12 cellular contexts compared by ENCODE assay signal in the genomic region with DNA sequence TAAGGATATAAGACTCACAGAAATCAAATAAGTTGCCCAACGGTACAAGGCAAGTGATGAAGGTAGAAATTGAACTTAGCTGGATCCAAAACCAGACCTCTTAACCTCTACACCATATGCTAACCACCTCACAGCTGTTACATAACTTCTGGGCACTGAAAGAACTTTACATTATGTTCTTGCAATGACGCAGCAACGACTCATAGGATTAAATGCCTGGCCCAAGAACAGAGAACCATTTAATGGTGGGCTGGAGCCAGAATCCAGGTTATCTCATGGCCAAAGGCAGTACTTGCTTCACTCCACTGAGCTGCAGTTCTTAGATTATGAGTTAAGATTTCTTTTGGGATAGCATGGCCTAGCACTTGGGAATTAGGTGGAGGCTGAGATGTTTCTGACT. TPM values are rescaled to one million over a fixed set of nuclear protein-coding genes. Genes with fewer than 3 reads are reported as not detected.
DNase-seq lines count a peak whose midpoint lies in the region; ATAC-seq and TF ChIP-seq lines count a peak whose summit lies in the region.
"Had no signal": no experiment of that assay in that cellular context is flagged by ENCODE, and none has a peak within 500 bp of the region (broad histone marks: within the 10 kb centered on the region; RNA-seq: fewer than 3 reads in every experiment).

No MANE protein-coding gene starts in this region.

- in situ Hi-C loops in astrocyte of the spinal cord (cut with HindIII; ENCODE audit: low sequenced_read_pairs) = no loop called here

- CTCF ChIA-PET in activated CD8-positive, alpha-beta memory T cell treated with anti-CD3 and anti-CD28 coated beads, Interleukin-2, amount 10 ng/mL, durations not matched to agents 7 days and 5 days (lab: Charles Lee) = interaction anchor here (1.8 kb wide), 1 partner anchor 57 kb away, joined by 5 read pairs; no protein-coding TSS in a partner anchor

- TF ChIP-seq CTCF in astrocyte of the spinal cord (IDR thresholded peaks at IDR 0.05; ENCODE audit: low read depth, low read length) = no peak

- H3K4me3 ChIP-seq in astrocyte of the spinal cord (ENCODE audit: low read depth, low read length) = no peak overlapping the region
- H3K4me3 ChIP-seq: BLaER1, gastrocnemius medialis had no signal

- no peak overlapping the region for H3K4me3 Mint-ChIP-seq in activated CD8-positive, alpha-beta memory T cell treated with anti-CD3 and anti-CD28 coated beads, Interleukin-2, amount 10 ng/mL, durations not matched to agents 7 days and 5 days

- peaks cover 55% of the 10 kb centered on the region for H3K36me3 Mint-ChIP-seq in activated CD8-positive, alpha-beta memory T cell treated with anti-CD3 and anti-CD28 coated beads, Interleukin-2, amount 10 ng/mL, durations not matched to agents 7 days and 5 days

- H3K4me1 Mint-ChIP-seq in activated CD8-positive, alpha-beta memory T cell treated with anti-CD3 and anti-CD28 coated beads, Interleukin-2, amount 10 ng/mL, durations not matched to agents 7 days and 5 days = peaks cover 49% of the 10 kb centered on the region

- H3K27me3 Mint-ChIP-seq in activated CD8-positive, alpha-beta memory T cell treated with anti-CD3 and anti-CD28 coated beads, Interleukin-2, amount 10 ng/mL, durations not matched to agents 7 days and 5 days = peaks cover 2% of the 10 kb centered on the region

- no peak for ATAC-seq in activated CD8-positive, alpha-beta memory T cell treated with anti-CD3 and anti-CD28 coated beads, Interleukin-2, amount 10 ng/mL, durations not matched to agents 7 days and 5 days
- ATAC-seq: gastrocnemius medialis, left colon had no signal

- DNase-seq in activated CD8-positive, alpha-beta memory T cell treated with anti-CD3 and anti-CD28 coated beads, Interleukin-2, amount 10 ng/mL, durations not matched to agents 7 days and 5 days = no peak
- no peak for DNase-seq in activated CD8-positive, alpha-beta memory T cell treated with anti-CD3 and anti-CD28 coated beads for 24 hours
- peak; percentile 83 for DNase-seq in LHCN-M2 (ENCODE audit: low read depth)
- DNase-seq in astrocyte of the spinal cord (ENCODE audit: low read depth, low spot score) = peak; percentile 71
- peak; percentile 26 for DNase-seq in non-pigmented ciliary epithelial cell (ENCODE audit: low read depth)
- DNase-seq in NCI-H2107 (lab: John Stamatoyannopoulos, UW) = no peak
- no peak for DNase-seq in C1 segment of cervical spinal cord (lab: John Stamatoyannopoulos, UW)
- no peak for DNase-seq in Kasumi-1 (lab: John Stamatoyannopoulos, UW)
- DNase-seq: gastrocnemius medialis; left colon; stimulated activated naive CD4-positive, alpha-beta T cell treated with Interleukin-2 at 50 U/mL for 16 hours had no signal

- H3K9me3 Mint-ChIP-seq in activated CD8-positive, alpha-beta memory T cell treated with anti-CD3 and anti-CD28 coated beads, Interleukin-2, amount 10 ng/mL, durations not matched to agents 7 days and 5 days (ENCODE audit: low read depth) = no peaks in the 10 kb centered on the region

- peak overlapping the region; percentile 13 for H3K27ac Mint-ChIP-seq in activated CD8-positive, alpha-beta memory T cell treated with anti-CD3 and anti-CD28 coated beads, Interleukin-2, amount 10 ng/mL, durations not matched to agents 7 days and 5 days

RNA-seq across cellular contexts. Expression of gene TRMT6, which starts 4.4 kb away (rescaled TPM):
- total RNA-seq in activated CD8-positive, alpha-beta memory T cell treated with anti-CD3 and anti-CD28 coated beads, Interleukin-2, amount 10 ng/mL, durations not matched to agents 7 days and 5 days = 10 to 100 TPM; 12.5 to 18.9 TPM
- 38.9 and 40.7 TPM in 2 replicates for total RNA-seq in LHCN-M2 (2014; rRNA removed)
- 11.0 TPM for polyA plus RNA-seq in LHCN-M2 (2012)

RNA-seq across cellular contexts. Expression of gene MCM8, which starts 4.5 kb away (rescaled TPM):
- total RNA-seq in activated CD8-positive, alpha-beta memory T cell treated with anti-CD3 and anti-CD28 coated beads, Interleukin-2, amount 10 ng/mL, durations not matched to agents 7 days and 5 days = 10 to 100 TPM; 31.4 to 37.5 TPM
- total RNA-seq in LHCN-M2 (2014; rRNA removed) = 34.1 and 34.3 TPM in 2 replicates
- polyA plus RNA-seq in LHCN-M2 (2012) = 5.0 TPM

RNA-seq across cellular contexts. Expression of gene CHGB, which starts 34.7 kb away (rescaled TPM):
- total RNA-seq in activated CD8-positive, alpha-beta memory T cell treated with anti-CD3 and anti-CD28 coated beads, Interleukin-2, amount 10 ng/mL, durations not matched to agents 7 days and 5 days = not detected
- total RNA-seq in LHCN-M2 (2014; rRNA removed) = 0.90 and 2.0 TPM in 2 replicates
- polyA plus RNA-seq in LHCN-M2 (2012) = 0.28 TPM

RNA-seq across cellular contexts. Expression of gene CRLS1, which starts 60.0 kb away (rescaled TPM):
- total RNA-seq in activated CD8-positive, alpha-beta memory T cell treated with anti-CD3 and anti-CD28 coated beads, Interleukin-2, amount 10 ng/mL, durations not matched to agents 7 days and 5 days = 10 to 100 TPM; 24.8 to 32.6 TPM
- total RNA-seq in LHCN-M2 (2014; rRNA removed) = 33.0 and 37.8 TPM in 2 replicates
- 31.2 TPM for polyA plus RNA-seq in LHCN-M2 (2012)

Comparison
In these comparisons a context has a peak if more than half of its experiments do, and no peak if none do; other contexts are left out.
1. DNase-seq: peak in LHCN-M2 (single experiment), astrocyte of the spinal cord (single experiment) and non-pigmented ciliary epithelial cell (single experiment); none in activated CD8-positive, alpha-beta memory T cell treated with anti-CD3 and anti-CD28 coated beads, Interleukin-2, amount 10 ng/mL, durations not matched to agents 7 days and 5 days (single experiment), activated CD8-positive, alpha-beta memory T cell treated with anti-CD3 and anti-CD28 coated beads for 24 hours (single experiment), NCI-H2107 (single experiment), C1 segment of cervical spinal cord (0 of 14) and Kasumi-1 (0 of 2).